Comparison of ENCODE assay signal across 12 cellular contexts in genomic region chr16:4465977-4466779, GRCh38. TPM values are rescaled to one million over a fixed set of nuclear protein-coding genes. Genes with fewer than 3 reads are reported as not detected.
DNase-seq lines count a peak whose midpoint lies in the region; ATAC-seq, FAIRE-seq and TF ChIP-seq lines count a peak whose summit lies in the region.
"Had no signal": no experiment of that assay in that cellular context is flagged by ENCODE, and none has a peak within 500 bp of the region (broad histone marks: within the 10 kb centered on the region; RNA-seq: fewer than 3 reads in every experiment).

No MANE protein-coding gene starts in this region.

- peak; percentile 50 to 51 for ATAC-seq in naive thymus-derived CD8-positive, alpha-beta T cell
- no peak for ATAC-seq in stimulated activated memory B cell treated with anti-CD40 and anti-IgM and Interleukin-4, amounts not matched to agents 10 μg/mL and 1 μg/mL and 100 μg/mL, for 72 hours
- no peak for ATAC-seq in GM18858 (IDR thresholded peaks at IDR 0.05; ENCODE audit: unreplicated experiment)

- no peak for TF ChIP-seq POLR2A in GM12891 (IDR thresholded peaks at IDR 0.05; ENCODE audit: low read depth, low read length)

- DNase-seq in activated CD4-positive, alpha-beta T cell treated with anti-CD3 and anti-CD28 coated beads for 48 hours: peak; percentile 58
- DNase-seq in activated naive CD4-positive, alpha-beta T cell treated with anti-CD3 and anti-CD28 coated beads, Interleukin-2, amount 50 U/mL, for 16 hours: peak; percentile 26
- DNase-seq in naive thymus-derived CD8-positive, alpha-beta T cell: peak in 2 of 10 donors; percentile 47 to 56
- DNase-seq in RKO (ENCODE audit: low spot score) (no peak), GM12891 (ENCODE audit: insufficient read length, low spot score) (no peak), AG08395 (ENCODE audit: low spot score) (no peak)
- DNase-seq: dermis blood vessel endothelial cell, islet precursor cell, NCI-H1930 had no signal

- peaks cover 0 to 73% (median 11%) of the 10 kb centered on the region in 3 donors for H3K36me3 Mint-ChIP-seq in naive thymus-derived CD8-positive, alpha-beta T cell
- H3K36me3 Mint-ChIP-seq in stimulated activated memory B cell treated with anti-CD40 and anti-IgM and Interleukin-4, amounts not matched to agents 10 μg/mL and 1 μg/mL and 100 μg/mL, for 72 hours: peaks cover 35% of the 10 kb centered on the region

- H3K27me3 Mint-ChIP-seq in naive thymus-derived CD8-positive, alpha-beta T cell: no peaks in the 10 kb centered on the region
- no peaks in the 10 kb centered on the region for H3K27me3 Mint-ChIP-seq in stimulated activated memory B cell treated with anti-CD40 and anti-IgM and Interleukin-4, amounts not matched to agents 10 μg/mL and 1 μg/mL and 100 μg/mL, for 72 hours

- peak overlapping the region in 9 of 10 donors; percentile 31 to 92 (median 68) for H3K27ac Mint-ChIP-seq in naive thymus-derived CD8-positive, alpha-beta T cell
- peak overlapping the region; percentile 22 for H3K27ac Mint-ChIP-seq in stimulated activated memory B cell treated with anti-CD40 and anti-IgM and Interleukin-4, amounts not matched to agents 10 μg/mL and 1 μg/mL and 100 μg/mL, for 72 hours

- no peaks in the 10 kb centered on the region for H3K9me3 Mint-ChIP-seq in naive thymus-derived CD8-positive, alpha-beta T cell
- H3K9me3 Mint-ChIP-seq in stimulated activated memory B cell treated with anti-CD40 and anti-IgM and Interleukin-4, amounts not matched to agents 10 μg/mL and 1 μg/mL and 100 μg/mL, for 72 hours: no peaks in the 10 kb centered on the region

- H3K4me1 Mint-ChIP-seq in naive thymus-derived CD8-positive, alpha-beta T cell: peaks cover 0 to 26% (median 17%) of the 10 kb centered on the region in 4 donors
- no peaks in the 10 kb centered on the region for H3K4me1 Mint-ChIP-seq in stimulated activated memory B cell treated with anti-CD40 and anti-IgM and Interleukin-4, amounts not matched to agents 10 μg/mL and 1 μg/mL and 100 μg/mL, for 72 hours

- POLR2A ChIA-PET in naive thymus-derived CD8-positive, alpha-beta T cell (lab: Charles Lee): interaction anchor here (0.6 to 2.2 kb wide), 5 partner anchors 8 to 39 kb away, joined by 3 to 7 read pairs (median 4); partner anchors contain the start of genes HMOX2 and NMRAL1

- H3K4me3 Mint-ChIP-seq in naive thymus-derived CD8-positive, alpha-beta T cell: peak overlapping the region in 3 of 10 donors; percentile 32 to 55 (median 38)
- H3K4me3 Mint-ChIP-seq in stimulated activated memory B cell treated with anti-CD40 and anti-IgM and Interleukin-4, amounts not matched to agents 10 μg/mL and 1 μg/mL and 100 μg/mL, for 72 hours: no peak overlapping the region

- no peak for FAIRE-seq in GM12891 (lab: Jason Lieb, UNC)
- FAIRE-seq: GM19239 had no signal

TF ChIP-seq in GM12891, 5 proteins besides CTCF, POLR2A, EP300 and RAD21:
- no peak for TF ChIP-seq POLR2AphosphoS5 (IDR thresholded peaks at IDR 0.05; ENCODE audit: low read depth, low read length)
- no peak for TF ChIP-seq POU2F2 (IDR thresholded peaks at IDR 0.05; ENCODE audit: low read depth, low read length)
- TF ChIP-seq TAF1 (IDR thresholded peaks at IDR 0.05; ENCODE audit: low read depth, low read length): no peak
- no peak for TF ChIP-seq PAX5 (IDR thresholded peaks at IDR 0.05; ENCODE audit: insufficient read depth, low read length, severe bottlenecking)
- TF ChIP-seq SPI1 (IDR thresholded peaks at IDR 0.05; ENCODE audit: low read depth, low read length): no peak

RNA-seq across cellular contexts. Expression of gene NMRAL1, which starts 8.2 kb away (rescaled TPM):
- total RNA-seq in naive thymus-derived CD8-positive, alpha-beta T cell: 10 to 100 TPM; 53.7 to 63.1 TPM
- polyA plus RNA-seq in naive thymus-derived CD8-positive, alpha-beta T cell: 10 to 100 TPM; 52.3 to 67.9 (median 62.9) TPM
- polyA plus RNA-seq in GM12891 (2012; ENCODE audit: low read depth, missing spikeins): 61.8 TPM

RNA-seq across cellular contexts. Expression of gene HMOX2, which starts 10.0 kb away (rescaled TPM):
- 10 to 100 TPM; 64.3 to 71.9 TPM for total RNA-seq in naive thymus-derived CD8-positive, alpha-beta T cell
- 100 to 1,000 TPM; 123 to 210 (median 145) TPM for polyA plus RNA-seq in naive thymus-derived CD8-positive, alpha-beta T cell
- 34.0 TPM for polyA plus RNA-seq in GM12891 (2012; ENCODE audit: low read depth, missing spikeins)

RNA-seq across cellular contexts. Expression of gene DNAJA3, which starts 40.5 kb away (rescaled TPM):
- 10 to 100 TPM; 70.6 to 71.3 TPM for total RNA-seq in naive thymus-derived CD8-positive, alpha-beta T cell
- 10 to 100 TPM; 43.4 to 64.8 (median 45.2) TPM for polyA plus RNA-seq in naive thymus-derived CD8-positive, alpha-beta T cell
- 34.2 TPM for polyA plus RNA-seq in GM12891 (2012; ENCODE audit: low read depth, missing spikeins)

RNA-seq across cellular contexts. Expression of gene CORO7, which starts 49.8 kb away (rescaled TPM):
- total RNA-seq in naive thymus-derived CD8-positive, alpha-beta T cell: 100 to 1,000 TPM; 161 to 169 TPM
- 10 to 100 TPM; 44.6 to 79.9 (median 45.5) TPM for polyA plus RNA-seq in naive thymus-derived CD8-positive, alpha-beta T cell
- 37.8 TPM for polyA plus RNA-seq in GM12891 (2012; ENCODE audit: low read depth, missing spikeins)

Comparison
In these comparisons a context has a peak if more than half of its experiments do, and no peak if none do; other contexts are left out.
1. DNase-seq: peak in activated CD4-positive, alpha-beta T cell treated with anti-CD3 and anti-CD28 coated beads for 48 hours (single experiment) and activated naive CD4-positive, alpha-beta T cell treated with anti-CD3 and anti-CD28 coated beads, Interleukin-2, amount 50 U/mL, for 16 hours (single experiment); none in RKO (single experiment), GM12891 (single experiment) and AG08395 (single experiment).
2. ATAC-seq: peak in naive thymus-derived CD8-positive, alpha-beta T cell (2 of 2); none in stimulated activated memory B cell treated with anti-CD40 and anti-IgM and Interleukin-4, amounts not matched to agents 10 μg/mL and 1 μg/mL and 100 μg/mL, for 72 hours (single experiment) and GM18858 (single experiment).